In genomic region chr3:123832712-123833397, GRCh38 we compare ENCODE assay signal across 22 cellular contexts. TPM values are rescaled to one million over a fixed set of nuclear protein-coding genes. Genes with fewer than 3 reads are reported as not detected.
DNase-seq lines count a peak whose midpoint lies in the region; ATAC-seq and TF ChIP-seq lines count a peak whose summit lies in the region.
"Had no signal": no experiment of that assay in that cellular context is flagged by ENCODE, and none has a peak within 500 bp of the region (broad histone marks: within the 10 kb centered on the region; RNA-seq: fewer than 3 reads in every experiment).

No MANE protein-coding gene starts in this region.

- intact Hi-C loops in MCF 10A (cut with micrococcal nuclease) (no loop called here), breast epithelium (cut with DNase I; ENCODE audit: low total_unique reads) (no loop called here), ascending aorta (cut with DNase I) (no loop called here)

- POLR2A ChIA-PET in MCF 10A (lab: Yijun Ruan, JAX) = no interaction called here

- DNase-seq in MCF 10A (ENCODE audit: unreplicated experiment) (peak; percentile 26), breast epithelium (ENCODE audit: low spot score in 2 of 2) (no peak), ascending aorta (ENCODE audit: low spot score in 2 of 2) (no peak), kidney glomerular epithelial cell (lab: John Stamatoyannopoulos, UW) (peak; percentile 15), iPS-NIHi7 (ENCODE audit: extremely low spot score) (no peak), NCI-H526 treated with DMSO at 0.1 percent for 48 hours (lab: John Stamatoyannopoulos, UW) (no peak)
- DNase-seq: DMS53; GDM1; Karpas-422; MG63; NCI-H1048; NCI-H1417 treated with DMSO at 0.1 percent for 48 hours; NCI-H187; NCI-H446 treated with DMSO at 0.1 percent for 48 hours; NK-92 treated with Interleukin-12 subunit alpha and Interleukin-12 subunit beta, amount 100 ng/mL, for 24 hours; Right ventricle myocardium superior had no signal

- H3K36me3 ChIP-seq in breast epithelium = no peaks in the 10 kb centered on the region
- peaks cover 12 to 35% of the 10 kb centered on the region in 2 donors for H3K36me3 ChIP-seq in ascending aorta
- H3K36me3 ChIP-seq: MG63 had no signal

- H3K27ac ChIP-seq in breast epithelium = no peak overlapping the region
- peak overlapping the region; percentile 5 to 7 for H3K27ac ChIP-seq in ascending aorta
- H3K27ac ChIP-seq: A549 had no signal

- H3K27me3 Mint-ChIP-seq in MCF 10A (ENCODE audit: insufficient read depth, unreplicated experiment) = no peaks in the 10 kb centered on the region

- no peak for TF ChIP-seq CTCF in MCF 10A (IDR thresholded peaks at IDR 0.05; ENCODE audit: unreplicated experiment)
- no peak for TF ChIP-seq CTCF in breast epithelium (IDR thresholded peaks at IDR 0.05)
- no peak for TF ChIP-seq CTCF in ascending aorta (IDR thresholded peaks at IDR 0.05)

- H3K9me3 ChIP-seq in breast epithelium = peaks cover 3 to 6% of the 10 kb centered on the region in 2 donors
- peaks cover 0 to 18% of the 10 kb centered on the region in 2 donors for H3K9me3 ChIP-seq in ascending aorta

- no peaks in the 10 kb centered on the region for H3K4me1 ChIP-seq in breast epithelium
- no peaks in the 10 kb centered on the region for H3K4me1 ChIP-seq in ascending aorta
- H3K4me1 ChIP-seq: A549 had no signal

- TF ChIP-seq POLR2A in breast epithelium (IDR thresholded peaks at IDR 0.05) = no peak

- no TSS peak for BruUV-seq in MCF 10A (replicated peaks; lab: Mats Ljungman, UMichigan)

- ATAC-seq in GM21360 (IDR thresholded peaks at IDR 0.05; ENCODE audit: unreplicated experiment) = no peak
- no peak for ATAC-seq in GM18858 (IDR thresholded peaks at IDR 0.05; ENCODE audit: unreplicated experiment)
- ATAC-seq: A549 had no signal

- H3K4me3 ChIP-seq in breast epithelium (no peak overlapping the region), ascending aorta (no peak overlapping the region)
- H3K4me3 ChIP-seq: A549, MG63 had no signal

- no peak overlapping the region for H3K4me3 Mint-ChIP-seq in MCF 10A (ENCODE audit: unreplicated experiment)
- H3K4me3 Mint-ChIP-seq: B cell, CD14-positive monocyte had no signal

- H3K9me3 Mint-ChIP-seq in MCF 10A (ENCODE audit: unreplicated experiment) = peaks cover 12% of the 10 kb centered on the region

- H3K36me3 Mint-ChIP-seq in MCF 10A (ENCODE audit: insufficient read depth, unreplicated experiment) = no peaks in the 10 kb centered on the region
- H3K36me3 Mint-ChIP-seq: CD14-positive monocyte had no signal

- CTCF ChIA-PET in MCF 10A (lab: Yijun Ruan, JAX) = no interaction called here

- H3K27ac Mint-ChIP-seq in MCF 10A (ENCODE audit: low read depth, unreplicated experiment) = no peak overlapping the region
- H3K27ac Mint-ChIP-seq: B cell, CD14-positive monocyte had no signal

- no peaks in the 10 kb centered on the region for H3K27me3 ChIP-seq in breast epithelium
- no peaks in the 10 kb centered on the region for H3K27me3 ChIP-seq in ascending aorta
- H3K27me3 ChIP-seq: MG63 had no signal

- peaks cover 16% of the 10 kb centered on the region for H3K4me1 Mint-ChIP-seq in MCF 10A (ENCODE audit: insufficient read depth, unreplicated experiment)
- H3K4me1 Mint-ChIP-seq: B cell had no signal

RNA-seq across cellular contexts. Expression of gene MYLK, which starts 51.3 kb away (rescaled TPM):
- total RNA-seq in MCF 10A (2022) (1.3 and 2.3 TPM in 2 replicates), breast epithelium (100 to 1,000 TPM in 2 of 3 donors, 10 to 100 TPM in 1; 87.2 to 188 (median 181) TPM), ascending aorta (196 TPM)
- total RNA-seq: B cell, OCI-LY7 had no signal

Comparison
In these comparisons a context has a peak if more than half of its experiments do, and no peak if none do; other contexts are left out.
1. DNase-seq: peak in MCF 10A (single experiment) and kidney glomerular epithelial cell (single experiment); none in breast epithelium (0 of 2), ascending aorta (0 of 2), iPS-NIHi7 (single experiment) and NCI-H526 treated with DMSO at 0.1 percent for 48 hours (single experiment).
2. RNA of gene MYLK, which starts 51.3 kb away (total RNA-seq): 196 TPM in ascending aorta (single experiment) and 87.2 to 188 TPM in breast epithelium; 1.3 to 2.3 TPM in MCF 10A; every median in the first group is over 10 times any median in the second.
3. H3K27ac ChIP-seq: peak in ascending aorta (2 of 2); none in breast epithelium (0 of 2).